8 cellular contexts compared by ENCODE assay signal in genomic region chr20:63216849-63217471, GRCh38. TPM values are rescaled to one million over a fixed set of nuclear protein-coding genes. Genes with fewer than 3 reads are reported as not detected.
DNase-seq lines count a peak whose midpoint lies in the region; ATAC-seq and TF ChIP-seq lines count a peak whose summit lies in the region.

No MANE protein-coding gene starts in this region.

- POLR2A ChIA-PET in activated B cell treated with CpG ODN at 0.5 μM for 24 hours (lab: Charles Lee): interaction anchor here (1.1 kb wide), 1 partner anchor 56 kb away, joined by 4 read pairs; the partner anchor contains the start of gene ARFGAP1

- no peaks in the 10 kb centered on the region for H3K36me3 ChIP-seq in hepatocyte (replicated peaks; ENCODE audit: insufficient read depth, low read depth)

- peak overlapping the region; percentile 96 for H3K27ac ChIP-seq in hepatocyte

- peaks cover 38% of the 10 kb centered on the region for H3K79me2 ChIP-seq in hepatocyte

- CTCF ChIA-PET in activated B cell treated with CpG ODN at 0.5 μM for 24 hours (lab: Charles Lee): no interaction called here

- peaks cover 4% of the 10 kb centered on the region for H3K27me3 Mint-ChIP-seq in activated B cell treated with CpG ODN at 0.5 μM for 24 hours
- peaks cover 15% of the 10 kb centered on the region for H3K27me3 Mint-ChIP-seq in stimulated activated memory B cell treated with anti-CD40 and anti-IgM and Interleukin-4, amounts not matched to agents 10 μg/mL and 1 μg/mL and 100 μg/mL, for 72 hours

- WGBS in hepatocyte (ENCODE audit: low lambda C conversion rate, missing lambda C conversion rate): 80% methylated on average over 13 of the region's 13 CpGs

- H3K4me3 ChIP-seq in hepatocyte: peak overlapping the region; percentile 55

- H3K27ac Mint-ChIP-seq in activated B cell treated with CpG ODN at 0.5 μM for 24 hours: peak overlapping the region; percentile 84
- peak overlapping the region; percentile 86 for H3K27ac Mint-ChIP-seq in stimulated activated memory B cell treated with anti-CD40 and anti-IgM and Interleukin-4, amounts not matched to agents 10 μg/mL and 1 μg/mL and 100 μg/mL, for 72 hours

- peaks cover 34% of the 10 kb centered on the region for H3K4me1 ChIP-seq in hepatocyte (ENCODE audit: insufficient read depth)

- no peak for ATAC-seq in activated B cell treated with CpG ODN at 0.5 μM for 24 hours (ENCODE audit: low read depth)
- ATAC-seq in stimulated activated memory B cell treated with anti-CD40 and anti-IgM and Interleukin-4, amounts not matched to agents 10 μg/mL and 1 μg/mL and 100 μg/mL, for 72 hours: no peak
- no peak for ATAC-seq in GM21529 (IDR thresholded peaks at IDR 0.05; ENCODE audit: unreplicated experiment)

- peak overlapping the region; percentile 97 for H2AFZ ChIP-seq in hepatocyte

- H3K9me3 Mint-ChIP-seq in activated B cell treated with CpG ODN at 0.5 μM for 24 hours: no peaks in the 10 kb centered on the region
- no peaks in the 10 kb centered on the region for H3K9me3 Mint-ChIP-seq in stimulated activated memory B cell treated with anti-CD40 and anti-IgM and Interleukin-4, amounts not matched to agents 10 μg/mL and 1 μg/mL and 100 μg/mL, for 72 hours

- H3K9me3 ChIP-seq in hepatocyte (ENCODE audit: low read depth): no peaks in the 10 kb centered on the region

- H3K4me2 ChIP-seq in hepatocyte: peak overlapping the region; percentile 96

- H4K20me1 ChIP-seq in hepatocyte (ENCODE audit: insufficient read depth, poor library complexity, severe bottlenecking): peaks cover 37% of the 10 kb centered on the region

- peak; percentile 23 for DNase-seq in DMS79 treated with DMSO at 0.1 percent for 48 hours (lab: John Stamatoyannopoulos, UW)
- DNase-seq in DMS79 (lab: John Stamatoyannopoulos, UW): no peak
- DNase-seq in activated B cell treated with CpG ODN at 0.5 μM for 24 hours: no peak
- DNase-seq in hepatocyte (ENCODE audit: low spot score): no peak
- DNase-seq in EL: no peak
- DNase-seq in GM19238 (ENCODE audit: insufficient read length, low spot score): no peak

- TF ChIP-seq CTCF in activated B cell treated with CpG ODN at 0.5 μM for 24 hours (IDR thresholded peaks at IDR 0.05): no peak
- TF ChIP-seq CTCF in hepatocyte (IDR thresholded peaks at IDR 0.05; ENCODE audit: poor library complexity): no peak

- no peaks in the 10 kb centered on the region for H3K9me2 ChIP-seq in hepatocyte (replicated peaks; ENCODE audit: insufficient read depth)

- H3K4me1 Mint-ChIP-seq in activated B cell treated with CpG ODN at 0.5 μM for 24 hours: peaks cover 37% of the 10 kb centered on the region
- peaks cover 42% of the 10 kb centered on the region for H3K4me1 Mint-ChIP-seq in stimulated activated memory B cell treated with anti-CD40 and anti-IgM and Interleukin-4, amounts not matched to agents 10 μg/mL and 1 μg/mL and 100 μg/mL, for 72 hours

- peak overlapping the region; percentile 77 for H3K4me3 Mint-ChIP-seq in activated B cell treated with CpG ODN at 0.5 μM for 24 hours
- peak overlapping the region; percentile 75 for H3K4me3 Mint-ChIP-seq in stimulated activated memory B cell treated with anti-CD40 and anti-IgM and Interleukin-4, amounts not matched to agents 10 μg/mL and 1 μg/mL and 100 μg/mL, for 72 hours

- no peaks in the 10 kb centered on the region for H3K27me3 ChIP-seq in hepatocyte

- H3K36me3 Mint-ChIP-seq in activated B cell treated with CpG ODN at 0.5 μM for 24 hours (ENCODE audit: low read depth): peaks cover 32% of the 10 kb centered on the region
- peaks cover 25% of the 10 kb centered on the region for H3K36me3 Mint-ChIP-seq in stimulated activated memory B cell treated with anti-CD40 and anti-IgM and Interleukin-4, amounts not matched to agents 10 μg/mL and 1 μg/mL and 100 μg/mL, for 72 hours

- intact Hi-C loops in activated B cell treated with CpG ODN at 0.5 μM for 24 hours (cut with micrococcal nuclease): loop anchor here (1.0 kb wide), 2 partner anchors 38 to 55 kb away; partner anchors contain the start of gene ARFGAP1

RNA-seq across cellular contexts. Expression of gene YTHDF1, which starts 1.0 kb away (rescaled TPM):
- total RNA-seq in activated B cell treated with CpG ODN at 0.5 μM for 24 hours (32.6 and 34.1 TPM in 2 replicates), hepatocyte (35.9 and 36.0 TPM in 2 replicates)
- 51.2 and 57.4 TPM in 2 replicates for polyA plus RNA-seq in hepatocyte

RNA-seq across cellular contexts. Expression of gene BIRC7, which starts 18.7 kb away (rescaled TPM):
- not detected in 2 replicates for total RNA-seq in activated B cell treated with CpG ODN at 0.5 μM for 24 hours
- 0.43 TPM in 1 of 2 replicates, not detected in the other for total RNA-seq in hepatocyte
- polyA plus RNA-seq in hepatocyte: 2.0 and 2.1 TPM in 2 replicates

RNA-seq across cellular contexts. Expression of gene NKAIN4, which starts 37.3 kb away (rescaled TPM):
- total RNA-seq in activated B cell treated with CpG ODN at 0.5 μM for 24 hours: not detected in 2 replicates
- 13.5 and 23.0 TPM in 2 replicates for total RNA-seq in hepatocyte
- 21.0 and 22.9 TPM in 2 replicates for polyA plus RNA-seq in hepatocyte

RNA-seq across cellular contexts. Expression of gene ARFGAP1, which starts 55.7 kb away (rescaled TPM):
- total RNA-seq in activated B cell treated with CpG ODN at 0.5 μM for 24 hours (72.4 and 85.8 TPM in 2 replicates), hepatocyte (54.9 and 78.2 TPM in 2 replicates)
- 99.0 and 134 TPM in 2 replicates for polyA plus RNA-seq in hepatocyte

Comparison
In these comparisons a context has a peak if more than half of its experiments do, and no peak if none do; other contexts are left out.
1. RNA of gene NKAIN4, which starts 37.3 kb away (total RNA-seq): 13.5 to 23.0 TPM in hepatocyte; not detected in activated B cell treated with CpG ODN at 0.5 μM for 24 hours; every median in the first group is over 10 times any median in the second.